22 cellular contexts compared by ENCODE assay signal in genomic region chr1:87506147-87506546, GRCh38.
"Had no signal": no experiment of that assay in that cellular context is flagged by ENCODE, and none has a peak within 500 bp of the region (broad histone marks: within the 10 kb centered on the region; RNA-seq: fewer than 3 reads in every experiment).

No MANE protein-coding gene starts in this region.

- H2AFZ ChIP-seq: hepatocyte, neural progenitor cell had no signal

- H3K79me2 ChIP-seq: hepatocyte had no signal

- H3K36me3 ChIP-seq: esophagus muscularis mucosa, left lung, neural progenitor cell, tibial artery had no signal

- FAIRE-seq: endometrium, frontal cortex, small intestine, urothelium cell line had no signal

- H3K9me3 ChIP-seq: esophagus muscularis mucosa, tibial artery had no signal

- H3K27me3 ChIP-seq: esophagus muscularis mucosa, hepatocyte, left lung, neural progenitor cell, tibial artery had no signal

- H3K4me1 ChIP-seq: left lung had no signal

- H3K4me2 ChIP-seq: hepatocyte, neural progenitor cell had no signal

- H3K4me3 ChIP-seq: esophagus muscularis mucosa, hepatocyte, left lung, lung, neural progenitor cell, tibial artery had no signal

- H3K9ac ChIP-seq: neural progenitor cell had no signal

- DNase-seq: activated CD4-positive, alpha-beta T cell treated with anti-CD3 and anti-CD28 coated beads, Interleukin-2, amount 10 ng/mL, durations not matched to agents 24 days and 14 days; activated CD8-positive, alpha-beta T cell treated with anti-CD3 and anti-CD28 coated beads for 36 hours; activated T-cell treated with anti-CD3 and anti-CD28 coated beads, Interleukin-2, amount 50 U/mL, for 1 hour; aorta; caudate nucleus; effector CD4-positive, alpha-beta T cell; glutamatergic neuron; kidney glomerular epithelial cell; left lung; naive thymus-derived CD4-positive, alpha-beta T cell; posterior cingulate gyrus; small intestine; stimulated activated CD4-positive, alpha-beta T cell treated with anti-CD3 and anti-CD28 coated beads, Interleukin-2, amount 100 ng/mL, for 24 hours; stimulated activated naive CD8-positive, alpha-beta T cell treated with anti-CD3 and anti-CD28 coated beads, Interleukin-15, amount 100 ng/mL, for 72 hours; tibial artery had no signal
